2 cellular contexts compared by ENCODE assay signal in the genomic region with DNA sequence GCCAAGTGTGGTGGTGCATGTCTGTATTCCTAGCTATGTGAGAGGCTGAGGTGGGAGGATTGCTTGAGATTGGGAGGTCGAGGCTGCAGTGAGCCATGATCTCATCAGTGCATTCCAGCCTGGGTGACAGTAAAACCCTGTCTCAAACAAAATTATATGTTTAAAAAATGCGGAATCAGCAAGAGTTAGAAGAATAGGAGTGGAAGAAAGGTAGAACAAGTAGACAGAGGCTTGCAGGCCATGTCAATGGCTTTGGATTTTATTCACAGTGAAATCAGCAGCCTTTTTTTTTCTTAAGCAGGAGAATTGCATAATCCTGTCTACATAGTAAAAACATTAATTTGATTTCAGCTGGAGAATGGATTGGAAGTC.
A peak's percentile ranks its signal among the peaks of the same experiment; 100 is the strongest.
TF ChIP-seq lines count a peak whose summit lies in the region.

No MANE protein-coding gene starts in this region.

TF ChIP-seq in HepG2, 621 proteins besides CTCF, POLR2A, EP300 and RAD21:
- TF ChIP-seq ZSCAN20 (CRISPR knock-in tag; IDR thresholded peaks at IDR 0.05; ENCODE audit: borderline replicate concordance) (no peak), ELF3 (CRISPR knock-in tag; IDR thresholded peaks at IDR 0.05) (no peak), ZNF776 (CRISPR knock-in tag; IDR thresholded peaks at IDR 0.05) (no peak), MAFF (IDR thresholded peaks at IDR 0.05; ENCODE audit: low read depth, low read length) (peak; percentile 38), MAFK (conservative IDR thresholded peaks at IDR 0.05 in 1 of 2, IDR thresholded peaks at IDR 0.05 in 1 of 2; ENCODE audit: low read length in 2 of 2) (peak; percentile 41 to 61), ZNF577 (CRISPR knock-in tag; IDR thresholded peaks at IDR 0.05; ENCODE audit: borderline replicate concordance, low read depth) (no peak)
- TF ChIP-seq, protein P1, sequence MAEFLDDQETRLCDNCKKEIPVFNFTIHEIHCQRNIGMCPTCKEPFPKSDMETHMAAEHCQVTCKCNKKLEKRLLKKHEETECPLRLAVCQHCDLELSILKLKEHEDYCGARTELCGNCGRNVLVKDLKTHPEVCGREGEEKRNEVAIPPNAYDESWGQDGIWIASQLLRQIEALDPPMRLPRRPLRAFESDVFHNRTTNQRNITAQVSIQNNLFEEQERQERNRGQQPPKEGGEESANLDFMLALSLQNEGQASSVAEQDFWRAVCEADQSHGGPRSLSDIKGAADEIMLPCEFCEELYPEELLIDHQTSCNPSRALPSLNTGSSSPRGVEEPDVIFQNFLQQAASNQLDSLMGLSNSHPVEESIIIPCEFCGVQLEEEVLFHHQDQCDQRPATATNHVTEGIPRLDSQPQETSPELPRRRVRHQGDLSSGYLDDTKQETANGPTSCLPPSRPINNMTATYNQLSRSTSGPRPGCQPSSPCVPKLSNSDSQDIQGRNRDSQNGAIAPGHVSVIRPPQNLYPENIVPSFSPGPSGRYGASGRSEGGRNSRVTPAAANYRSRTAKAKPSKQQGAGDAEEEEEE (CRISPR knock-in tag; IDR thresholded peaks at IDR 0.05; ENCODE audit: borderline replicate concordance): no peak
TF ChIP-seq in HepG2: peak in this region for 2.

TF ChIP-seq in K562, 482 proteins besides CTCF, POLR2A, EP300 and RAD21:
- TF ChIP-seq ZNF316 (IDR thresholded peaks at IDR 0.05) (peak; percentile 45), ZNF584 (CRISPR knock-in tag; IDR thresholded peaks at IDR 0.05; ENCODE audit: low read depth) (no peak), C11orf30 (IDR thresholded peaks at IDR 0.05; ENCODE audit: low read depth) (peak; percentile 16; the same call in 1 of the 2 replicates)
